17 cellular contexts compared by ENCODE assay signal in genomic region chr15:98515186-98515585, GRCh38.
DNase-seq lines count a peak whose midpoint lies in the region; TF ChIP-seq lines count a peak whose summit lies in the region.
"Had no signal": no experiment of that assay in that cellular context is flagged by ENCODE, and none has a peak within 500 bp of the region (broad histone marks: within the 10 kb centered on the region; RNA-seq: fewer than 3 reads in every experiment).

No MANE protein-coding gene starts in this region.

- CTCF ChIA-PET in HEK293T (lab: Yijun Ruan, JAX): interaction anchor here (1.1 kb wide), 1 partner anchor 132 kb away, joined by 5 read pairs; no protein-coding TSS in a partner anchor

- POLR2A ChIA-PET in HEK293T (lab: Yijun Ruan, JAX): no interaction called here

- DNase-seq in HEK293T (ENCODE audit: extremely low spot score) (peak; percentile 3), NCI-H524 treated with DMSO at 0.1 percent for 48 hours (lab: John Stamatoyannopoulos, UW) (peak; percentile 58), left kidney (ENCODE audit: low read depth, low spot score) (peak; percentile 55), NCI-H510A (lab: John Stamatoyannopoulos, UW) (no peak), kidney glomerular epithelial cell (lab: John Stamatoyannopoulos, UW) (no peak), DMS153 (lab: John Stamatoyannopoulos, UW) (no peak)
- DNase-seq: ACHN; BE2C; C1 segment of cervical spinal cord; CD4-positive, CD25-positive, alpha-beta regulatory T cell; CD8-positive, alpha-beta memory T cell; COR-L47; DMS 273 treated with DMSO at 0.1 percent for 48 hours; DMS79 treated with DMSO at 0.1 percent for 48 hours; GF-D8; GOT3; H7 had no signal

TF ChIP-seq in HEK293T, 16 proteins besides CTCF, POLR2A, EP300 and RAD21:
- no peak for TF ChIP-seq HDGF (IDR thresholded peaks at IDR 0.05; ENCODE audit: borderline replicate concordance)

Comparison
In these comparisons a context has a peak if more than half of its experiments do, and no peak if none do; other contexts are left out.
1. DNase-seq: peak in HEK293T (single experiment), NCI-H524 treated with DMSO at 0.1 percent for 48 hours (single experiment) and left kidney (single experiment); none in NCI-H510A (single experiment), kidney glomerular epithelial cell (single experiment) and DMS153 (single experiment).